In the genomic region with DNA sequence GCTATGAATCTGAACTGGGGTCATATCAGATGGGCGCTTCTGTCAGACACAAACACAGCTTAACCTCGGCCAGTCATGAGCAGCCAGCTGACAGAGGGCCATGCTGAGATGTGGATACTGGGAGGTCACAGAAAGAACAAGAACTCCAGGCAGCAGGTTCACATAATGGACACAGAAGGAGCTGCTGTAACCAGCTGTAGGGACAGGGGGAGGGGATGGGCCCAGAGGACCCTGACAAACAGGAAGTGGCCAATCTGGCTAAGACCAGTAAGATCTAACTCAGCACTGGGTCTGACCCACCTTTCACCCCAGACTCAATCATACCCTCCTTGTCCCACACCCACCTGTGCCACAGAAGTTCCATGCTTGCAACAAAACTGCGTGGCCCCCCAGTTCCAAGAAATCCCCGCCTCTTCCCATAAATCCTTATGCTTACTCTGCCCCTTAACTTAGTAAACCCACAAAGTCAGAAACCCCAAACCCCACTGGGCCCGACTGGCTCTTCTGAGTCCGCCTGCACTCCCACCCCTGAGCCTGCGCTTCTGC, we compare ENCODE assay signal across 11 cellular contexts. TPM values are rescaled to one million over a fixed set of nuclear protein-coding genes. Genes with fewer than 3 reads are reported as not detected.
DNase-seq lines count a peak whose midpoint lies in the region; ATAC-seq and TF ChIP-seq lines count a peak whose summit lies in the region.
"Had no signal": no experiment of that assay in that cellular context is flagged by ENCODE, and none has a peak within 500 bp of the region (broad histone marks: within the 10 kb centered on the region; RNA-seq: fewer than 3 reads in every experiment).

No MANE protein-coding gene starts in this region.

- BruUV-seq in Caco-2 (replicated peaks; lab: Mats Ljungman, UMichigan) = no TSS peak

- H3K4me3 Mint-ChIP-seq in Caco-2 (ENCODE audit: unreplicated experiment) = no peak overlapping the region

- H3K9me3 Mint-ChIP-seq in Caco-2 (ENCODE audit: unreplicated experiment) = no peaks in the 10 kb centered on the region

- DNase-seq in H7 (peak; percentile 52), SK-N-MC (ENCODE audit: low read depth, low spot score) (no peak), heart right ventricle (peak in 1 of 2 donors; percentile 50), activated gamma-delta T cell (lab: John Stamatoyannopoulos, UW) (no peak), C1 segment of cervical spinal cord (lab: John Stamatoyannopoulos, UW) (no peak), Caco-2 (no peak)
- DNase-seq: effector CD4-positive, alpha-beta T cell; T1000 had no signal

- intact Hi-C loops in heart right ventricle (cut with DNase I) = loop anchor here in 9 of 10 donors (5.0 to 10.0 kb wide), 8 partner anchors 40 to 287 kb away; a partner anchor contains a TSS
- intact Hi-C loops in Caco-2 (cut with micrococcal nuclease; ENCODE audit: unreplicated experiment) = loop anchor here (5.0 kb wide), 1 partner anchor 80 kb away; no protein-coding TSS in a partner anchor

- no peak overlapping the region for H3K4me3 ChIP-seq in H7 (ENCODE audit: insufficient read depth, low read depth, low read length)
- H3K4me3 ChIP-seq in SK-N-MC = peak overlapping the region; percentile 44; the same call in 1 of the 2 replicates
- H3K4me3 ChIP-seq in heart right ventricle = no peak overlapping the region
- H3K4me3 ChIP-seq in skeletal muscle tissue (ENCODE audit: low read length in 3 of 3) = no peak overlapping the region
- no peak overlapping the region for H3K4me3 ChIP-seq in Caco-2 (ENCODE audit: low read depth, low read length)

- H3K4me1 Mint-ChIP-seq in Caco-2 (ENCODE audit: low read depth, unreplicated experiment) = peaks cover 7% of the 10 kb centered on the region

- no peak overlapping the region for H3K27ac Mint-ChIP-seq in Caco-2 (ENCODE audit: unreplicated experiment)

- TF ChIP-seq CTCF in heart right ventricle (IDR thresholded peaks at IDR 0.05) (no peak), Caco-2 (IDR thresholded peaks at IDR 0.05; ENCODE audit: insufficient read depth in 1 of 2, low read depth in 1 of 2, low read length in 1 of 2, severe bottlenecking in 1 of 2, unreplicated experiment in 1 of 2) (no peak)

- H3K36me3 Mint-ChIP-seq in Caco-2 (ENCODE audit: insufficient read depth, unreplicated experiment) = no peaks in the 10 kb centered on the region

- H3K36me3 ChIP-seq in H7 (replicated peaks; ENCODE audit: control insufficient read depth, insufficient read depth, low read length) = no peaks in the 10 kb centered on the region
- no peaks in the 10 kb centered on the region for H3K36me3 ChIP-seq in SK-N-MC (ENCODE audit: insufficient read depth, low read length)
- H3K36me3 ChIP-seq in heart right ventricle = peaks cover 0 to 21% (median 0%) of the 10 kb centered on the region in 9 donors
- H3K36me3 ChIP-seq in skeletal muscle tissue (ENCODE audit: control insufficient read depth in 3 of 3, insufficient read depth in 3 of 3, low read length in 3 of 3) = no peaks in the 10 kb centered on the region
- H3K36me3 ChIP-seq in Caco-2 (ENCODE audit: control insufficient read depth, insufficient read depth, low read length) = no peaks in the 10 kb centered on the region
- H3K36me3 ChIP-seq: neutrophil had no signal

- H3K9ac ChIP-seq in SK-N-MC (ENCODE audit: insufficient read length) (no peak overlapping the region), skeletal muscle tissue (ENCODE audit: low read depth in 1 of 3, low read length in 3 of 3) (no peak overlapping the region)

- H3K27me3 ChIP-seq in H7 (ENCODE audit: control insufficient read depth, insufficient read depth, low read length) (no peaks in the 10 kb centered on the region), heart right ventricle (no peaks in the 10 kb centered on the region), skeletal muscle tissue (ENCODE audit: control insufficient read depth in 3 of 3, insufficient read depth in 3 of 3, low read length in 3 of 3) (no peaks in the 10 kb centered on the region), Caco-2 (replicated peaks; ENCODE audit: control insufficient read depth, insufficient read depth, low read length) (no peaks in the 10 kb centered on the region; the same call in 1 of the 2 replicates)

- H3K4me1 ChIP-seq in heart right ventricle = peaks cover 8 to 81% (median 56%) of the 10 kb centered on the region in 9 donors
- H3K4me1 ChIP-seq in skeletal muscle tissue (ENCODE audit: control insufficient read depth in 3 of 3, insufficient read depth in 3 of 3, low read length in 3 of 3) = peaks cover 30 to 37% (median 31%) of the 10 kb centered on the region in 3 donors
- H3K4me1 ChIP-seq in Caco-2 = no peaks in the 10 kb centered on the region

- ATAC-seq in heart right ventricle (peak in 4 of 8 donors; percentile 22 to 29 (median 26)), GM18520 (IDR thresholded peaks at IDR 0.05; ENCODE audit: unreplicated experiment) (no peak)

- POLR2A ChIA-PET in Caco-2 (lab: Charles Lee) = no interaction called here

- H3K27ac ChIP-seq in SK-N-MC (peak overlapping the region; percentile 82; the same call in 1 of the 2 replicates), heart right ventricle (peak overlapping the region in 9 of 10 donors; percentile 11 to 81 (median 66)), skeletal muscle tissue (ENCODE audit: low read depth, low read length) (peak overlapping the region; percentile 52)
- H3K27ac ChIP-seq: neutrophil had no signal

- CTCF ChIA-PET in Caco-2 (lab: Charles Lee) = interaction anchor here (0.6 to 1.0 kb wide), 3 partner anchors 42 to 289 kb away, joined by 3 to 5 read pairs (median 3); a partner anchor contains a TSS

- peaks cover 3% of the 10 kb centered on the region for H3K27me3 Mint-ChIP-seq in Caco-2 (ENCODE audit: insufficient read depth, unreplicated experiment)

- 64 to 70% methylated on average over 7 of the region's 7 CpGs for WGBS in heart right ventricle, 2 donors

- no peaks in the 10 kb centered on the region for H3K9me3 ChIP-seq in SK-N-MC (ENCODE audit: low read depth, low read length)
- H3K9me3 ChIP-seq in heart right ventricle = no peaks in the 10 kb centered on the region
- H3K9me3 ChIP-seq in skeletal muscle tissue (ENCODE audit: control insufficient read depth in 3 of 3, low read length in 3 of 3) = no peaks in the 10 kb centered on the region
- no peaks in the 10 kb centered on the region for H3K9me3 ChIP-seq in Caco-2
- H3K9me3 ChIP-seq: neutrophil had no signal

RNA-seq across cellular contexts. Expression of a gene that starts 3.9 kb away (rescaled TPM):
- not detected in 2 replicates for total RNA-seq in H7 (2014; rRNA removed; shearing (Covaris generic))
- 10 to 100 TPM in 2 of 10 donors, 1 to 10 TPM in 7, not detected in 1; 1.6 to 22.6 (median 4.9) TPM for total RNA-seq in heart right ventricle
- polyA plus RNA-seq in heart right ventricle = 1 to 10 TPM; 3.6 to 4.2 TPM
- 21.4 TPM for total RNA-seq in skeletal muscle tissue
- total RNA-seq in Caco-2 (2022) = not detected in 2 replicates

RNA-seq across cellular contexts. Expression of a gene that starts 37.1 kb away (rescaled TPM):
- 0.28 TPM in 1 of 2 replicates, not detected in the other for total RNA-seq in H7 (2014; rRNA removed; shearing (Covaris generic))
- total RNA-seq in heart right ventricle (10 to 100 TPM; 17.1 to 65.9 (median 24.6) TPM), skeletal muscle tissue (13.6 TPM), Caco-2 (2022) (0.35 TPM in 1 of 2 replicates, not detected in the other)
- polyA plus RNA-seq in heart right ventricle = 10 to 100 TPM; 24.0 to 37.3 TPM

RNA-seq across cellular contexts. Expression of a gene that starts 41.7 kb away (rescaled TPM):
- 14.9 and 18.0 TPM in 2 replicates for total RNA-seq in H7 (2014; rRNA removed; shearing (Covaris generic))
- total RNA-seq in heart right ventricle (100 to 1,000 TPM in 1 of 10 donors, 10 to 100 TPM in 9; 30.9 to 215 (median 53.3) TPM), skeletal muscle tissue (21.4 TPM), Caco-2 (2022) (7.9 and 10.0 TPM in 2 replicates)
- 10 to 100 TPM; 28.6 to 55.5 TPM for polyA plus RNA-seq in heart right ventricle

RNA-seq across cellular contexts. Expression of a gene that starts 55.3 kb away (rescaled TPM):
- not detected in 2 replicates for total RNA-seq in H7 (2014; rRNA removed; shearing (Covaris generic))
- total RNA-seq in heart right ventricle (100 to 1,000 TPM in 1 of 10 donors, 10 to 100 TPM in 8, 1 to 10 TPM in 1; 9.8 to 121 (median 16.4) TPM), skeletal muscle tissue (4.7 TPM), Caco-2 (2022) (0.32 and 0.39 TPM in 2 replicates)
- 10 to 100 TPM; 18.3 to 18.7 TPM for polyA plus RNA-seq in heart right ventricle

Comparison
In these comparisons a context has a peak if more than half of its experiments do, and no peak if none do; other contexts are left out.
1. RNA of a gene that starts 37.1 kb away (total RNA-seq): 17.1 to 65.9 TPM in heart right ventricle and 13.6 TPM in skeletal muscle tissue (single experiment); 0.35 TPM in Caco-2 and 0.28 TPM in H7; every median in the first group is over 10 times any median in the second.
2. Peak in every context shown above with its lines, with median percentiles within 50 percentile points of each other: H3K27ac ChIP-seq.